ENCODE assay signal across 8 cellular contexts in genomic region chr12:949337-950099, GRCh38. TPM values are rescaled to one million over a fixed set of nuclear protein-coding genes. Genes with fewer than 3 reads are reported as not detected.
A peak's percentile ranks its signal among the peaks of the same experiment; 100 is the strongest.
DNase-seq lines count a peak whose midpoint lies in the region; ATAC-seq, FAIRE-seq and TF ChIP-seq lines count a peak whose summit lies in the region.

TSS of gene RAD52 (minus strand) at chr12:949694. CDS start at chr12:933058, 16,636 bp downstream.

- H3K79me2 ChIP-seq in ACC112 (ENCODE audit: control insufficient read depth, insufficient read depth, low read length, unreplicated experiment) (peaks cover 38% of the 10 kb centered on the region), mammary epithelial cell (ENCODE audit: insufficient read depth, low read length) (peaks cover 43% of the 10 kb centered on the region)

- peak within 1 kb of the TSS; percentile 89 for H3K4me2 ChIP-seq in mammary epithelial cell (ENCODE audit: insufficient read depth, low read depth, low read length)

- TF ChIP-seq CTCF in VCaP (conservative IDR thresholded peaks at IDR 0.05) (peak; percentile 99), mammary epithelial cell (conservative IDR thresholded peaks at IDR 0.05 in 1 of 2, IDR thresholded peaks at IDR 0.05 in 1 of 2; ENCODE audit: extremely low read depth in 1 of 2, insufficient read depth in 1 of 2, low read depth in 1 of 2, low read length in 2 of 2) (peak; percentile 64 to 93)

- FAIRE-seq in small intestine (lab: Jason Lieb, UNC): no peak

- H3K9ac ChIP-seq in mammary epithelial cell (ENCODE audit: insufficient read depth, low read length) (peak within 1 kb of the TSS; percentile 71), iPS-20b (ENCODE audit: low read depth, low read length) (peak within 1 kb of the TSS; percentile 97)

- peak within 1 kb of the TSS; percentile 54 for H2AFZ ChIP-seq in ACC112 (ENCODE audit: low read length, unreplicated experiment)
- peak within 1 kb of the TSS; percentile 98 for H2AFZ ChIP-seq in mammary epithelial cell (ENCODE audit: low read depth, low read length)

- no peaks in the 10 kb centered on the region for H3K9me3 ChIP-seq in mammary epithelial cell (replicated peaks; ENCODE audit: insufficient read depth, low read length)
- no peaks in the 10 kb centered on the region for H3K9me3 ChIP-seq in iPS-20b (ENCODE audit: insufficient read depth, low read depth, low read length)
- no peaks in the 10 kb centered on the region for H3K9me3 ChIP-seq in small intestine (ENCODE audit: control insufficient read depth, low read depth)

- H3K4me1 ChIP-seq in ACC112 (ENCODE audit: control insufficient read depth, insufficient read depth, low read length, unreplicated experiment) (peaks cover 26% of the 10 kb centered on the region), mammary epithelial cell (ENCODE audit: insufficient read depth, low read length) (peaks cover 18% of the 10 kb centered on the region), iPS-20b (ENCODE audit: insufficient read depth, low read length) (no peaks in the 10 kb centered on the region), small intestine (ENCODE audit: control insufficient read depth in 2 of 2, insufficient read depth in 1 of 2, low read depth in 1 of 2, low read length in 1 of 2) (no peaks in the 10 kb centered on the region)

- H3K27ac ChIP-seq in ACC112 (ENCODE audit: low read depth, low read length): peak within 1 kb of the TSS; percentile 74
- peak within 1 kb of the TSS; percentile 96 for H3K27ac ChIP-seq in VCaP
- H3K27ac ChIP-seq in mammary epithelial cell (ENCODE audit: insufficient read depth, low read depth, low read length): peak within 1 kb of the TSS; percentile 62
- peak within 1 kb of the TSS; percentile 89 for H3K27ac ChIP-seq in iPS-20b (ENCODE audit: low read length)
- H3K27ac ChIP-seq in small intestine (ENCODE audit: low read depth in 1 of 2, low read length in 1 of 2): peak within 1 kb of the TSS; percentile 94 to 98

- peak; percentile 84 for ATAC-seq in GM18867 (IDR thresholded peaks at IDR 0.05; ENCODE audit: unreplicated experiment)
- peak; percentile 76 for ATAC-seq in HG03108 (IDR thresholded peaks at IDR 0.05; ENCODE audit: unreplicated experiment)

- CTCF ChIA-PET in mammary epithelial cell (lab: Charles Lee; ENCODE audit: low non-redundant PET): interaction anchor here (0.5 to 0.9 kb wide), 5 partner anchors 117 to 683 kb away, joined by 3 to 10 read pairs (median 6); no protein-coding TSS in a partner anchor

- dilution Hi-C loops in mammary epithelial cell (cut with HindIII; ENCODE audit: low sequenced_read_pairs): no loop called here

- H3K36me3 ChIP-seq in ACC112 (ENCODE audit: insufficient read depth, low read length): no peaks in the 10 kb centered on the region
- no peaks in the 10 kb centered on the region for H3K36me3 ChIP-seq in mammary epithelial cell (ENCODE audit: insufficient read depth, low read length)
- H3K36me3 ChIP-seq in iPS-20b (ENCODE audit: insufficient read depth, low read depth, low read length): no peaks in the 10 kb centered on the region
- H3K36me3 ChIP-seq in small intestine (ENCODE audit: control insufficient read depth in 2 of 2, insufficient read depth in 2 of 2, low read length in 2 of 2): no peaks in the 10 kb centered on the region

- H3K27me3 ChIP-seq in ACC112 (ENCODE audit: insufficient read depth, low read length): no peaks in the 10 kb centered on the region
- H3K27me3 ChIP-seq in mammary epithelial cell (ENCODE audit: insufficient read depth, low read length): no peaks in the 10 kb centered on the region
- H3K27me3 ChIP-seq in iPS-20b (ENCODE audit: insufficient read depth, low read length): no peaks in the 10 kb centered on the region
- no peaks in the 10 kb centered on the region for H3K27me3 ChIP-seq in small intestine (ENCODE audit: control insufficient read depth in 2 of 2, insufficient read depth in 2 of 2, low read length in 2 of 2)

- H3K4me3 ChIP-seq in ACC112 (ENCODE audit: low read depth, low read length): peak within 1 kb of the TSS; percentile 88
- peak within 1 kb of the TSS; percentile 56 to 89 (median 68) for H3K4me3 ChIP-seq in mammary epithelial cell (replicated peaks in 1 of 3; ENCODE audit: insufficient read depth in 1 of 3, low read depth in 2 of 3, low read length in 3 of 3)
- H3K4me3 ChIP-seq in iPS-20b (ENCODE audit: low read length): peak within 1 kb of the TSS; percentile 94
- H3K4me3 ChIP-seq in small intestine (ENCODE audit: low read depth in 1 of 2, low read length in 2 of 2): peak within 1 kb of the TSS; percentile 90 to 91

- no peaks in the 10 kb centered on the region for H4K20me1 ChIP-seq in mammary epithelial cell (ENCODE audit: insufficient read depth, low read length)

- DNase-seq in NCI-H2196 (lab: John Stamatoyannopoulos, UW; ENCODE audit: unreplicated experiment): peak; percentile 87
- DNase-seq in mammary epithelial cell: peak; percentile 98
- DNase-seq in small intestine: peak; percentile 99

- intact Hi-C loops in mammary epithelial cell (cut with micrococcal nuclease): loop anchor here (1.0 to 10.0 kb wide), 8 partner anchors 41 to 634 kb away; partner anchors contain the start of genes ERC1 and WNK1

- in situ Hi-C loops in mammary epithelial cell (cut with MboI; ENCODE audit: low sequenced_read_pairs in 2 of 2): loop anchor here (10.0 to 25.0 kb wide), 2 partner anchors 375 to 387 kb away; no protein-coding TSS in a partner anchor

- TSS peak; percentile 70 for BruUV-seq in mammary epithelial cell (replicated peaks; lab: Mats Ljungman, UMichigan)

- WGBS in mammary epithelial cell (ENCODE audit: low coverage, missing lambda C conversion rate): under 1% methylated on average over 29 of the region's 58 CpGs
- WGBS in small intestine, 3 donors: 0 to 1% (median 0%) methylated on average over 43 to 58 of the region's 58 CpGs

RNA-seq across cellular contexts. Expression of gene RAD52, which starts in this region (rescaled TPM):
- 10 to 100 TPM; 11.7 to 16.5 TPM for total RNA-seq in mammary epithelial cell
- polyA plus RNA-seq in mammary epithelial cell (7.6 TPM), small intestine (10 to 100 TPM in 1 of 3 donors, 1 to 10 TPM in 2; 3.2 to 15.2 (median 5.5) TPM)
- polyA minus RNA-seq in mammary epithelial cell: 4.8 TPM

Comparison
In these comparisons a context has a peak if more than half of its experiments do, and no peak if none do; other contexts are left out.
1. Peak in every context shown above with its lines: DNase-seq, ATAC-seq, H3K4me3 ChIP-seq and H3K27ac ChIP-seq.